In the genomic region with DNA sequence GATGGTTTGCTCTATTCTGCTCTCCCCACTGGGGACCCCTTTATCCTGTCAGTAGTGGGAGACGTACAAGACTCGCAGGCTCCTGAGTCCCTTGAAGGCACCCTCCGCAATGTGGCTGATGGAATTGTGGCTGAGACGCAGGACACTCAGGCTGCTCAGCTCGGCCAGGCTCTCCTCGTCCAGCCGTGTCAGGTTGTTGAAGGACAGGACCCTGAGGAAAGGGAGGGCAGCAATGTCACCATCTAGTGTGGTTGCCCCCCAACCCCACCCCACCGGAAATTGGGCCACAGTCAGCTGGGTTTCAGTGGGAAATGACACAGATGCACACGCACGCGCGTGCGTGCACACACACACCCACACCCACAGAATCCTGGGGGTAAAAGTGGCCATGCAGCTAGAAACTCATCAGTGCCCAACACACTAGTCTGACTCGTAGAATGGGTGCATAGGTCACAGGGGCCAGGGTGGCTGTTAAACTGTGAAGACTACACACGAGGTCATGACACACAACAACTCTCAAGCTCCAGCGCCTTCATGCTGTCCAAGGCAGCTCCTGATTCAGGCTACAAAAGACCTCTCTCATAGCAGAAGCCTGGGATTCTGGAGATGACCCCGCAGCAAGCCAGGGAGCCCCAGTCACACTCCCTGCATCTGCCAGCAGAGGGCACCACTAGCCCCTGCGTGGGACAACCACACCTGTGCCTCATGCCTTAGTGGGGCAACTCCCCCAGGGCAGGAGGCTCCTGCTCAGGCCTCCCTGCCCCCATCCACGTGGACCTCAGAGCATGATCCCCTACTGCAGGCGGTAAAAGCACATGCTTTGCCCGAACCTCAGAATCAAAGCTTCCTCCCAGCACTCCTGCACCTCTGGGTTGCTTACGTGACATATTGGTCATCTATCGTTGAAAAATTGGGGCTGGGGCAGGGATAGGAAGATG, we compare ENCODE assay signal across 8 cellular contexts.
DNase-seq lines count a peak whose midpoint lies in the region; ATAC-seq and TF ChIP-seq lines count a peak whose summit lies in the region.

No MANE protein-coding gene starts in this region.

- TF ChIP-seq CTCF in HCT116 (IDR thresholded peaks at IDR 0.05 in 2 of 3, conservative IDR thresholded peaks at IDR 0.05 in 1 of 3; ENCODE audit: borderline replicate concordance in 1 of 3, insufficient read depth in 1 of 3, low read depth in 2 of 3, low read length in 2 of 3) (peak; percentile 68 to 95 (median 88)), OCI-LY1 (IDR thresholded peaks at IDR 0.05; ENCODE audit: low read length) (peak; percentile 89), fibroblast of villous mesenchyme (IDR thresholded peaks at IDR 0.05; ENCODE audit: insufficient read depth, low read depth, low read length) (peak; percentile 95), omental fat pad (IDR thresholded peaks at IDR 0.05) (peak in 2 of 3 donors; percentile 23 to 69), thoracic aorta (IDR thresholded peaks at IDR 0.05) (peak; percentile 86)

- peaks cover 6% of the 10 kb centered on the region for H3K4me1 Mint-ChIP-seq in activated T-cell treated with anti-CD3 and anti-CD28 coated beads, Interleukin-2, amount 50 U/mL, for 72 hours (ENCODE audit: low read depth)

- no peak overlapping the region for H3K4me3 Mint-ChIP-seq in activated T-cell treated with anti-CD3 and anti-CD28 coated beads, Interleukin-2, amount 50 U/mL, for 72 hours

- no peaks in the 10 kb centered on the region for H3K36me3 ChIP-seq in HCT116 (ENCODE audit: control insufficient read depth in 1 of 2, insufficient read depth in 2 of 2, low read length in 2 of 2)
- no peaks in the 10 kb centered on the region for H3K36me3 ChIP-seq in OCI-LY1 (ENCODE audit: insufficient read depth, low read length)
- H3K36me3 ChIP-seq in thoracic aorta: peaks cover 17% of the 10 kb centered on the region

- H3K9me3 ChIP-seq in HCT116 (ENCODE audit: control insufficient read depth in 1 of 2, insufficient read depth in 1 of 2, low read depth in 1 of 2, low read length in 2 of 2) (no peaks in the 10 kb centered on the region), OCI-LY1 (ENCODE audit: low read length) (no peaks in the 10 kb centered on the region), thoracic aorta (no peaks in the 10 kb centered on the region)

- no peaks in the 10 kb centered on the region for H3K27me3 Mint-ChIP-seq in activated T-cell treated with anti-CD3 and anti-CD28 coated beads, Interleukin-2, amount 50 U/mL, for 72 hours (ENCODE audit: low read depth)

- POLR2A ChIA-PET in HCT116 (lab: Charles Lee): no interaction called here

- CTCF ChIA-PET in HCT116 (lab: Charles Lee): interaction anchor here (0.7 to 1.8 kb wide), 4 partner anchors 398 to 415 kb away, joined by 3 to 15 read pairs (median 8); no protein-coding TSS in a partner anchor

- TF ChIP-seq POLR2A in HCT116 (IDR thresholded peaks at IDR 0.05; ENCODE audit: borderline replicate concordance, extremely low read depth, insufficient read depth, insufficient read length): no peak

- DNase-seq in NCI-H2081 (lab: John Stamatoyannopoulos, UW): peak; percentile 37 to 52
- no peak for DNase-seq in NCI-H2081 treated with DMSO at 0.1 percent for 48 hours (lab: John Stamatoyannopoulos, UW)
- DNase-seq in HCT116 (ENCODE audit: low read depth, low spot score): peak; percentile 19
- DNase-seq in activated T-cell treated with anti-CD3 and anti-CD28 coated beads, Interleukin-2, amount 50 U/mL, for 72 hours: peak; percentile 73 to 81
- DNase-seq in fibroblast of villous mesenchyme (ENCODE audit: low read depth): peak; percentile 61
- DNase-seq in omental fat pad (ENCODE audit: low spot score): peak; percentile 77
- no peak for DNase-seq in thoracic aorta (ENCODE audit: low spot score)

- H3K27ac ChIP-seq in HCT116 (ENCODE audit: low read depth, low read length) (no peak overlapping the region), OCI-LY1 (ENCODE audit: low read depth, low read length, poor library complexity, severe bottlenecking) (no peak overlapping the region), thoracic aorta (peak overlapping the region; percentile 92 to 94)

- H3K4me2 ChIP-seq in HCT116 (ENCODE audit: low read length) (no peak overlapping the region), OCI-LY1 (ENCODE audit: low read length) (no peak overlapping the region)

- H3K9me3 Mint-ChIP-seq in activated T-cell treated with anti-CD3 and anti-CD28 coated beads, Interleukin-2, amount 50 U/mL, for 72 hours: no peaks in the 10 kb centered on the region

- H3K79me2 ChIP-seq in HCT116 (ENCODE audit: insufficient read depth, low read length): no peaks in the 10 kb centered on the region
- no peaks in the 10 kb centered on the region for H3K79me2 ChIP-seq in OCI-LY1 (ENCODE audit: insufficient read depth, low read length)

- peak; percentile 90 for TF ChIP-seq RAD21 in HCT116 (IDR thresholded peaks at IDR 0.05; ENCODE audit: low read depth)

- H3K27ac Mint-ChIP-seq in activated T-cell treated with anti-CD3 and anti-CD28 coated beads, Interleukin-2, amount 50 U/mL, for 72 hours: no peak overlapping the region

- H3K4me1 ChIP-seq in HCT116 (ENCODE audit: control insufficient read depth in 1 of 2, insufficient read depth in 2 of 2, low read length in 2 of 2) (no peaks in the 10 kb centered on the region), OCI-LY1 (ENCODE audit: insufficient read depth, low read length, severe bottlenecking) (no peaks in the 10 kb centered on the region), thoracic aorta (ENCODE audit: control insufficient read depth in 1 of 2, low read depth in 2 of 2) (peaks cover 42 to 71% of the 10 kb centered on the region in 2 donors)

- BruUV-seq in HCT116 (replicated peaks; lab: Mats Ljungman, UMichigan): no TSS peak

- H3F3A ChIP-seq in OCI-LY1 (ENCODE audit: insufficient read depth, low read length): no peaks in the 10 kb centered on the region

- intact Hi-C loops in HCT116 (cut with micrococcal nuclease): loop anchor here (1.0 kb wide), 1 partner anchor 409 kb away; no protein-coding TSS in a partner anchor

- no peak overlapping the region for H3K4me3 ChIP-seq in HCT116 (replicated peaks in 1 of 2; ENCODE audit: low read depth in 1 of 2, low read length in 2 of 2)
- H3K4me3 ChIP-seq in OCI-LY1 (ENCODE audit: low read depth, low read length, poor library complexity, severe bottlenecking): no peak overlapping the region
- H3K4me3 ChIP-seq in fibroblast of villous mesenchyme (ENCODE audit: low read depth, low read length): no peak overlapping the region
- H3K4me3 ChIP-seq in thoracic aorta: no peak overlapping the region

- no peak overlapping the region for H3K9ac ChIP-seq in HCT116 (ENCODE audit: low read length)
- H3K9ac ChIP-seq in OCI-LY1 (ENCODE audit: low read length): no peak overlapping the region

- H2AFZ ChIP-seq in HCT116 (ENCODE audit: low read depth, low read length, poor library complexity, severe bottlenecking) (no peak overlapping the region), OCI-LY1 (ENCODE audit: low read length) (no peak overlapping the region)

- H4K20me1 ChIP-seq in HCT116 (ENCODE audit: insufficient read depth) (no peaks in the 10 kb centered on the region), OCI-LY1 (ENCODE audit: insufficient read depth, low read length) (no peaks in the 10 kb centered on the region)

- H3K36me3 Mint-ChIP-seq in activated T-cell treated with anti-CD3 and anti-CD28 coated beads, Interleukin-2, amount 50 U/mL, for 72 hours (ENCODE audit: insufficient read depth in 2 of 2): peaks cover 0 to 2% of the 10 kb centered on the region in 2 donors

- H3K9me2 ChIP-seq in HCT116 (ENCODE audit: insufficient read depth) (no peaks in the 10 kb centered on the region), OCI-LY1 (ENCODE audit: low read depth, low read length) (no peaks in the 10 kb centered on the region)

- H3K27me3 ChIP-seq in HCT116 (ENCODE audit: insufficient read depth, low read length): no peaks in the 10 kb centered on the region
- H3K27me3 ChIP-seq in OCI-LY1 (ENCODE audit: insufficient read depth, low read length): no peaks in the 10 kb centered on the region
- no peaks in the 10 kb centered on the region for H3K27me3 ChIP-seq in thoracic aorta (replicated peaks; ENCODE audit: insufficient read depth)

- RAD21 ChIA-PET in HCT116 (lab: Charles Lee; ENCODE audit: low non-redundant PET in 1 of 2, low total read pairs in 2 of 2, uncharacterized antibody in 2 of 2, unreplicated experiment in 2 of 2): interaction anchor here in 1 of 2 experiments (0.6 kb wide), 1 partner anchor 131 kb away, joined by 3 read pairs; no protein-coding TSS in a partner anchor

- peak; percentile 97 for ATAC-seq in HCT116
- ATAC-seq in activated T-cell treated with anti-CD3 and anti-CD28 coated beads, Interleukin-2, amount 50 U/mL, for 72 hours (replicated peaks in 1 of 2): peak; percentile 82 to 85
- ATAC-seq in omental fat pad (ENCODE audit: low FRiP score): no peak
- no peak for ATAC-seq in thoracic aorta (ENCODE audit: insufficient number of reproducible peaks, low FRiP score, low read depth)

TF ChIP-seq in HCT116, 20 proteins besides CTCF, POLR2A, EP300 and RAD21:
- TF ChIP-seq, protein P1, sequence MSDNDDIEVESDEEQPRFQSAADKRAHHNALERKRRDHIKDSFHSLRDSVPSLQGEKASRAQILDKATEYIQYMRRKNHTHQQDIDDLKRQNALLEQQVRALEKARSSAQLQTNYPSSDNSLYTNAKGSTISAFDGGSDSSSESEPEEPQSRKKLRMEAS (IDR thresholded peaks at IDR 0.05): 0 out of 2 replicates have a peak, but pooled peaks have one; percentile 42
- TF ChIP-seq CBX3 (IDR thresholded peaks at IDR 0.05; ENCODE audit: low read depth) (no peak), CEBPB (IDR thresholded peaks at IDR 0.05; ENCODE audit: low read depth) (no peak)

Comparison
In these comparisons a context has a peak if more than half of its experiments do, and no peak if none do; other contexts are left out.
1. DNase-seq: peak in NCI-H2081 (2 of 2), HCT116 (single experiment), activated T-cell treated with anti-CD3 and anti-CD28 coated beads, Interleukin-2, amount 50 U/mL, for 72 hours (2 of 2), fibroblast of villous mesenchyme (single experiment) and omental fat pad (single experiment); none in NCI-H2081 treated with DMSO at 0.1 percent for 48 hours (single experiment) and thoracic aorta (single experiment).
2. ATAC-seq: peak in HCT116 (single experiment) and activated T-cell treated with anti-CD3 and anti-CD28 coated beads, Interleukin-2, amount 50 U/mL, for 72 hours (2 of 2); none in omental fat pad (single experiment) and thoracic aorta (single experiment).
3. H3K27ac ChIP-seq: peak in thoracic aorta (2 of 2); none in HCT116 (single experiment) and OCI-LY1 (single experiment).
4. Peak in every context shown above with its lines, with median percentiles within 50 percentile points of each other: CTCF ChIP-seq.